1 cellular context compared by ENCODE assay signal in the genomic region with DNA sequence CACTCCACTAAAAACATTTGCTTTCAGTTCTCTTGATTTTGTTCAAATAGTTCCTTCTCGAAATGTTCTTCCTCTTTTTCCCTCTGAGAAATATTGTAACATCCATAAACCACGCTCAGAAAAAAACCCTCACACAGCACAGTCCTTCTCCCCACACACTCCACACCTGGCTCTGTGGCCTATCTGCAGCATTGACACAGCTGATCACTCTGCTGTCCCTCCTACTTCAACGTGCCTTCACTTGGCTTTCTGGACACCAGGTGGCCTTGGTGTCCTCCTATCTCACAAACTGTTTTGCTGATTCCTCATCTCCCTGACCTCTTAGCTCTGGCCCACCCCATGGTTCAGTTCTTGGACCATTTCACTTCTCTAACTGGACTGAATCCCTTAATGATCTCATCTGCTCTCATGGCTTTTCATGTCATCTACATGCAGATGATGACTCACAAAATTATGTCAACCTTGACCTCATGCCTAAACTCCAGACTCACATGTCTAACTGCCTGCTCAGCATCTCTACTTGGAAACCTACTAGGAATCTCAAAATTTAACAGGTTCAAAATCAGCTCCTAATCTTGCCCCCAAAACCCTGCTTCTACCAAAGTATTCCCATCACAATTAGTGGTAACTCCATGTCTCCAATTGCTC.
TF ChIP-seq lines count a peak whose summit lies in the region.

No MANE protein-coding gene starts in this region.

TF ChIP-seq in IMR-90, 13 proteins besides CTCF, POLR2A, EP300 and RAD21:
- TF ChIP-seq NFE2L2 (IDR thresholded peaks at IDR 0.05; ENCODE audit: low read depth, low read length) (no peak), MAFK (IDR thresholded peaks at IDR 0.05; ENCODE audit: low read depth, low read length) (no peak), CHD1 (IDR thresholded peaks at IDR 0.05; ENCODE audit: low read depth, low read length) (no peak), MAZ (IDR thresholded peaks at IDR 0.05; ENCODE audit: borderline replicate concordance, low read depth, low read length) (no peak), MXI1 (IDR thresholded peaks at IDR 0.05; ENCODE audit: borderline replicate concordance, low read depth, low read length) (no peak), CEBPB (IDR thresholded peaks at IDR 0.05; ENCODE audit: low read depth, low read length) (no peak), RCOR1 (IDR thresholded peaks at IDR 0.05; ENCODE audit: insufficient replicate concordance, low read length) (no peak), SMC3 (IDR thresholded peaks at IDR 0.05; ENCODE audit: low read depth, low read length) (no peak), FOS (IDR thresholded peaks at IDR 0.05; ENCODE audit: low read depth, low read length) (no peak), BHLHE40 (IDR thresholded peaks at IDR 0.05; ENCODE audit: low read depth, low read length) (no peak), ELK1 (IDR thresholded peaks at IDR 0.05; ENCODE audit: borderline replicate concordance, low read depth, low read length) (no peak)
- TF ChIP-seq, protein P1, sequence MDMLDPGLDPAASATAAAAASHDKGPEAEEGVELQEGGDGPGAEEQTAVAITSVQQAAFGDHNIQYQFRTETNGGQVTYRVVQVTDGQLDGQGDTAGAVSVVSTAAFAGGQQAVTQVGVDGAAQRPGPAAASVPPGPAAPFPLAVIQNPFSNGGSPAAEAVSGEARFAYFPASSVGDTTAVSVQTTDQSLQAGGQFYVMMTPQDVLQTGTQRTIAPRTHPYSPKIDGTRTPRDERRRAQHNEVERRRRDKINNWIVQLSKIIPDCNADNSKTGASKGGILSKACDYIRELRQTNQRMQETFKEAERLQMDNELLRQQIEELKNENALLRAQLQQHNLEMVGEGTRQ (IDR thresholded peaks at IDR 0.05; ENCODE audit: low read depth, low read length), result no peak
TF ChIP-seq in IMR-90: peak in this region for 0.
